ENCODE assay signal across 14 cellular contexts in genomic region chr20:31815408-31816188, GRCh38. TPM values are rescaled to one million over a fixed set of nuclear protein-coding genes. Genes with fewer than 3 reads are reported as not detected.
A peak's percentile ranks its signal among the peaks of the same experiment; 100 is the strongest.
DNase-seq lines count a peak whose midpoint lies in the region; ATAC-seq, FAIRE-seq and TF ChIP-seq lines count a peak whose summit lies in the region.
"Had no signal": no experiment of that assay in that cellular context is flagged by ENCODE, and none has a peak within 500 bp of the region (broad histone marks: within the 10 kb centered on the region; RNA-seq: fewer than 3 reads in every experiment).

No MANE protein-coding gene starts in this region.

- peak; percentile 79 for DNase-seq in H7
- DNase-seq in adipocyte (ENCODE audit: low read depth) = peak; percentile 27
- DNase-seq in left lung = no peak
- DNase-seq in RCC 7860 (ENCODE audit: low spot score) = no peak
- DNase-seq: activated CD4-positive, alpha-beta memory T cell treated with anti-CD3 and anti-CD28 coated beads for 36 hours; islet precursor cell; NCI-H1930 had no signal

- ATAC-seq in left lung (peak; percentile 76), GM21723 (IDR thresholded peaks at IDR 0.05; ENCODE audit: unreplicated experiment) (no peak), HG03571 (IDR thresholded peaks at IDR 0.05; ENCODE audit: unreplicated experiment) (no peak), GM19035 (IDR thresholded peaks at IDR 0.05; ENCODE audit: unreplicated experiment) (no peak)

- FAIRE-seq in RCC 7860 (lab: Jason Lieb, UNC) = no peak
- FAIRE-seq: D721Med had no signal

- H3K9ac ChIP-seq in BLaER1 (no peak overlapping the region), adipocyte (ENCODE audit: low read length) (no peak overlapping the region)

- H3K27me3 ChIP-seq in BLaER1 (no peaks in the 10 kb centered on the region), H7 (ENCODE audit: control insufficient read depth, insufficient read depth, low read length) (no peaks in the 10 kb centered on the region), adipocyte (replicated peaks; ENCODE audit: control insufficient read depth, insufficient read depth, low read length) (peaks cover 22% of the 10 kb centered on the region), left lung (no peaks in the 10 kb centered on the region)
- H3K27me3 ChIP-seq: vagina had no signal

- H3K4me2 ChIP-seq in BLaER1 = peak overlapping the region; percentile 59

- H3K36me3 ChIP-seq in BLaER1 (0 out of 2 replicates have a peak, but pooled peaks cover 4% of the 10 kb centered on the region), H7 (replicated peaks; ENCODE audit: control insufficient read depth, insufficient read depth, low read length) (no peaks in the 10 kb centered on the region), adipocyte (ENCODE audit: control insufficient read depth, insufficient read depth, low read length, severe bottlenecking) (no peaks in the 10 kb centered on the region), left lung (no peaks in the 10 kb centered on the region)
- H3K36me3 ChIP-seq: vagina had no signal

- no peaks in the 10 kb centered on the region for H4K20me1 ChIP-seq in BLaER1

- H3K4me1 ChIP-seq in BLaER1 (peaks cover 23% of the 10 kb centered on the region), adipocyte (ENCODE audit: control insufficient read depth, insufficient read depth, low read length) (peaks cover 19% of the 10 kb centered on the region), left lung (peaks cover 8 to 12% of the 10 kb centered on the region in 2 donors)
- H3K4me1 ChIP-seq: vagina had no signal

- H3K4me3 ChIP-seq in BLaER1 = no peak overlapping the region
- H3K4me3 ChIP-seq in H7 (ENCODE audit: insufficient read depth, low read depth, low read length) = no peak overlapping the region
- no peak overlapping the region for H3K4me3 ChIP-seq in adipocyte (ENCODE audit: low read length)
- no peak overlapping the region for H3K4me3 ChIP-seq in left lung
- H3K4me3 ChIP-seq: vagina had no signal

- peak overlapping the region; percentile 19; the same call in 1 of the 2 replicates for H3K27ac ChIP-seq in BLaER1
- no peak overlapping the region for H3K27ac ChIP-seq in left lung
- H3K27ac ChIP-seq: vagina had no signal

- H3K9me3 ChIP-seq in BLaER1 = no peaks in the 10 kb centered on the region
- H3K9me3 ChIP-seq in adipocyte (ENCODE audit: control insufficient read depth, low read length) = no peaks in the 10 kb centered on the region
- H3K9me3 ChIP-seq in left lung = no peaks in the 10 kb centered on the region
- H3K9me3 ChIP-seq: vagina had no signal

- intact Hi-C loops in left lung (cut with DNase I) = no loop called here

- no peak for TF ChIP-seq CTCF in left lung (IDR thresholded peaks at IDR 0.05)

RNA-seq across cellular contexts. Expression of gene MYLK2, which starts 3.6 kb away (rescaled TPM):
- 0.21 TPM in 1 of 2 replicates, not detected in the other for total RNA-seq in H7 (2014; rRNA removed; shearing (Covaris generic))
- total RNA-seq in left lung = not detected
- total RNA-seq: vagina had no signal

RNA-seq across cellular contexts. Expression of gene FOXS1, which starts 29.8 kb away (rescaled TPM):
- total RNA-seq in H7 (2014; rRNA removed; shearing (Covaris generic)) = 0.38 TPM in 1 of 2 replicates, not detected in the other
- total RNA-seq in left lung = 1 to 10 TPM; 2.5 to 2.9 TPM
- total RNA-seq: activated CD4-positive, alpha-beta memory T cell treated with anti-CD3 and anti-CD28 coated beads for 36 hours; progenitor cell of endocrine pancreas; vagina had no signal

RNA-seq across cellular contexts. Expression of gene DUSP15, which starts 54.7 kb away (rescaled TPM):
- total RNA-seq in H7 (2014; rRNA removed; shearing (Covaris generic)) = 1.5 and 2.5 TPM in 2 replicates
- 1 to 10 TPM in 1 of 2 donors, under 1 TPM in 1; 0.82 to 1.1 TPM for total RNA-seq in left lung
- total RNA-seq: activated CD4-positive, alpha-beta memory T cell treated with anti-CD3 and anti-CD28 coated beads for 36 hours had no signal

RNA-seq across cellular contexts. Expression of gene TTLL9, which starts 54.8 kb away (rescaled TPM):
- 0.14 TPM in 1 of 2 replicates, not detected in the other for total RNA-seq in H7 (2014; rRNA removed; shearing (Covaris generic))
- 1 to 10 TPM in 1 of 2 donors, under 1 TPM in 1; 0.20 to 1.3 TPM for total RNA-seq in left lung
- total RNA-seq: activated CD4-positive, alpha-beta memory T cell treated with anti-CD3 and anti-CD28 coated beads for 36 hours; vagina had no signal

Comparison
In these comparisons a context has a peak if more than half of its experiments do, and no peak if none do; other contexts are left out.
1. DNase-seq: peak in H7 (single experiment) and adipocyte (single experiment); none in left lung (0 of 2) and RCC 7860 (single experiment).